19 cellular contexts compared by ENCODE assay signal in the genomic region with DNA sequence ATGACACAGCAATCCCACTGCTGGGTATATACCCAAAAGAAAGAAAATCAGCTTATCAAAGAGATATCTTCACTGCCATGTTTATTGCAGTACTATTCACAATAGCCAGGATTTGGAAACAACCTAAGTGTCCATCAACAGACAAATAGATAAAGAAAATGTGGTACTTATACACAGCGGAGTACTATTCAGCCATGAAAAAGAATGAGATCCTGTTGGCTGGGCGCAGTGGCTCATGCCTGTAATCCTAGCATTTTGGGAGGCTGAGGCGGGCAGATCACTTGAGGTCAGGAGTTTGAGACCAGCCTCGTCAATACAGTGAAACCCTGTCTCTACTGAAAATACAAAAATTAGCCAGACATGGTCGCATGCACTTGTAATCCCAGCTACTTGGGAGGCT. TPM values are rescaled to one million over a fixed set of nuclear protein-coding genes. Genes with fewer than 3 reads are reported as not detected.
"Had no signal": no experiment of that assay in that cellular context is flagged by ENCODE, and none has a peak within 500 bp of the region (broad histone marks: within the 10 kb centered on the region; RNA-seq: fewer than 3 reads in every experiment).

No MANE protein-coding gene starts in this region.

RNA-seq across cellular contexts. Expression of a gene that starts 30.7 kb away (rescaled TPM):
- total RNA-seq: hepatocyte, kidney, kidney epithelial cell, left cardiac atrium, left colon, left lobe of liver, left ventricle myocardium inferior, left ventricle myocardium superior, liver, lower leg skin, lower lobe of right lung, lung microvascular endothelial cell, mammary epithelial cell, mesothelial cell of epicardium, mononuclear cell, mucosa of descending colon, mucosa of gallbladder had no signal
- polyA plus RNA-seq: hepatocyte, immature natural killer cell, keratinocyte, liver, mammary epithelial cell had no signal
